ENCODE assay signal across 1 cellular context in the genomic region with DNA sequence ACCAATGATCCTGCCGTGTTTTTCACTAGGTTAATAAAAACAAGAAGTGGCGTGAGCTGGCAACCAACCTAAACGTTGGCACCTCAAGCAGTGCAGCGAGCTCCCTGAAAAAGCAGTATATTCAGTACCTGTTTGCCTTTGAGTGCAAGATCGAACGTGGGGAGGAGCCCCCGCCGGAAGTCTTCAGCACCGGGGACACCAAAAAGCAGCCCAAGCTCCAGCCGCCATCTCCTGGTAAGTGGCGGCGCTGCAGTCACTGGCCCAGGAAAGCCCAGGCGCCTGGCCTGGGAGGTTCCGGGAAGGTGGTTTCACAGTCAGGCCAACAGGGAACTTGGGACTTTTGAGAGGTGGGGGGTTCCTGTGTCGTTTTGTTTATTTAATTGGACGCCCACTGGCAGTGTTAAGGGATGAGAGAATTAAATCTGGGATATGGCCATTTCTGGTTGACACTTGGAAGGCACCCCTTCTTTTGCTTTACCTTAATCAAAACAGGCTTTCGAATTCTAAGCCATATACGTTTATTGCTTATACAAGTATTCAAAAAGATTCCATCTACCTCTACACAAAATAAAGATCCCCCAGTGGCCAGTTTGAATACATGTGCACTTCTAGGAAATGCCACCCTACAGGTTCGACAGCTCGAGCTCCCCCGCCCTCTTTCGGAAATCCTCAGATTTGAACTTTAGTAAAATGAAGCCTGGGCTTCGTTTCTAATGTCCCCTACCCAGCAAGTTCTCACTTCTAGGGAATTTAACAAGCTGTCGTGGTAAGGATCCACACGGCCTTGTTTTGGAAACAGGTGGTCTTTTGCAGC.
TF ChIP-seq lines count a peak whose summit lies in the region.

No MANE protein-coding gene starts in this region.

TF ChIP-seq in HepG2, 621 proteins besides CTCF, POLR2A, EP300 and RAD21 (continued from another document and continues in another):
- TF ChIP-seq, protein P1, sequence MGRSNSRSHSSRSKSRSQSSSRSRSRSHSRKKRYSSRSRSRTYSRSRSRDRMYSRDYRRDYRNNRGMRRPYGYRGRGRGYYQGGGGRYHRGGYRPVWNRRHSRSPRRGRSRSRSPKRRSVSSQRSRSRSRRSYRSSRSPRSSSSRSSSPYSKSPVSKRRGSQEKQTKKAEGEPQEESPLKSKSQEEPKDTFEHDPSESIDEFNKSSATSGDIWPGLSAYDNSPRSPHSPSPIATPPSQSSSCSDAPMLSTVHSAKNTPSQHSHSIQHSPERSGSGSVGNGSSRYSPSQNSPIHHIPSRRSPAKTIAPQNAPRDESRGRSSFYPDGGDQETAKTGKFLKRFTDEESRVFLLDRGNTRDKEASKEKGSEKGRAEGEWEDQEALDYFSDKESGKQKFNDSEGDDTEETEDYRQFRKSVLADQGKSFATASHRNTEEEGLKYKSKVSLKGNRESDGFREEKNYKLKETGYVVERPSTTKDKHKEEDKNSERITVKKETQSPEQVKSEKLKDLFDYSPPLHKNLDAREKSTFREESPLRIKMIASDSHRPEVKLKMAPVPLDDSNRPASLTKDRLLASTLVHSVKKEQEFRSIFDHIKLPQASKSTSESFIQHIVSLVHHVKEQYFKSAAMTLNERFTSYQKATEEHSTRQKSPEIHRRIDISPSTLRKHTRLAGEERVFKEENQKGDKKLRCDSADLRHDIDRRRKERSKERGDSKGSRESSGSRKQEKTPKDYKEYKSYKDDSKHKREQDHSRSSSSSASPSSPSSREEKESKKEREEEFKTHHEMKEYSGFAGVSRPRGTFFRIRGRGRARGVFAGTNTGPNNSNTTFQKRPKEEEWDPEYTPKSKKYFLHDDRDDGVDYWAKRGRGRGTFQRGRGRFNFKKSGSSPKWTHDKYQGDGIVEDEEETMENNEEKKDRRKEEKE (IDR thresholded peaks at IDR 0.05), result no peak
- TF ChIP-seq ZNF891 (CRISPR knock-in tag; IDR thresholded peaks at IDR 0.05), result peak; percentile 15; the same call in 1 of the 2 replicates
- peak; percentile 41; the same call in 1 of the 2 replicates for TF ChIP-seq PHF21A (CRISPR knock-in tag; IDR thresholded peaks at IDR 0.05)
- no peak for TF ChIP-seq KAT2B (IDR thresholded peaks at IDR 0.05; ENCODE audit: borderline replicate concordance, low read depth, low read length)
- no peak for TF ChIP-seq DR1 (CRISPR knock-in tag; IDR thresholded peaks at IDR 0.05)
- TF ChIP-seq, protein P2, sequence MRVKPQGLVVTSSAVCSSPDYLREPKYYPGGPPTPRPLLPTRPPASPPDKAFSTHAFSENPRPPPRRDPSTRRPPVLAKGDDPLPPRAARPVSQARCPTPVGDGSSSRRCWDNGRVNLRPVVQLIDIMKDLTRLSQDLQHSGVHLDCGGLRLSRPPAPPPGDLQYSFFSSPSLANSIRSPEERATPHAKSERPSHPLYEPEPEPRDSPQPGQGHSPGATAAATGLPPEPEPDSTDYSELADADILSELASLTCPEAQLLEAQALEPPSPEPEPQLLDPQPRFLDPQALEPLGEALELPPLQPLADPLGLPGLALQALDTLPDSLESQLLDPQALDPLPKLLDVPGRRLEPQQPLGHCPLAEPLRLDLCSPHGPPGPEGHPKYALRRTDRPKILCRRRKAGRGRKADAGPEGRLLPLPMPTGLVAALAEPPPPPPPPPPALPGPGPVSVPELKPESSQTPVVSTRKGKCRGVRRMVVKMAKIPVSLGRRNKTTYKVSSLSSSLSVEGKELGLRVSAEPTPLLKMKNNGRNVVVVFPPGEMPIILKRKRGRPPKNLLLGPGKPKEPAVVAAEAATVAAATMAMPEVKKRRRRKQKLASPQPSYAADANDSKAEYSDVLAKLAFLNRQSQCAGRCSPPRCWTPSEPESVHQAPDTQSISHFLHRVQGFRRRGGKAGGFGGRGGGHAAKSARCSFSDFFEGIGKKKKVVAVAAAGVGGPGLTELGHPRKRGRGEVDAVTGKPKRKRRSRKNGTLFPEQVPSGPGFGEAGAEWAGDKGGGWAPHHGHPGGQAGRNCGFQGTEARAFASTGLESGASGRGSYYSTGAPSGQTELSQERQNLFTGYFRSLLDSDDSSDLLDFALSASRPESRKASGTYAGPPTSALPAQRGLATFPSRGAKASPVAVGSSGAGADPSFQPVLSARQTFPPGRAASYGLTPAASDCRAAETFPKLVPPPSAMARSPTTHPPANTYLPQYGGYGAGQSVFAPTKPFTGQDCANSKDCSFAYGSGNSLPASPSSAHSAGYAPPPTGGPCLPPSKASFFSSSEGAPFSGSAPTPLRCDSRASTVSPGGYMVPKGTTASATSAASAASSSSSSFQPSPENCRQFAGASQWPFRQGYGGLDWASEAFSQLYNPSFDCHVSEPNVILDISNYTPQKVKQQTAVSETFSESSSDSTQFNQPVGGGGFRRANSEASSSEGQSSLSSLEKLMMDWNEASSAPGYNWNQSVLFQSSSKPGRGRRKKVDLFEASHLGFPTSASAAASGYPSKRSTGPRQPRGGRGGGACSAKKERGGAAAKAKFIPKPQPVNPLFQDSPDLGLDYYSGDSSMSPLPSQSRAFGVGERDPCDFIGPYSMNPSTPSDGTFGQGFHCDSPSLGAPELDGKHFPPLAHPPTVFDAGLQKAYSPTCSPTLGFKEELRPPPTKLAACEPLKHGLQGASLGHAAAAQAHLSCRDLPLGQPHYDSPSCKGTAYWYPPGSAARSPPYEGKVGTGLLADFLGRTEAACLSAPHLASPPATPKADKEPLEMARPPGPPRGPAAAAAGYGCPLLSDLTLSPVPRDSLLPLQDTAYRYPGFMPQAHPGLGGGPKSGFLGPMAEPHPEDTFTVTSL (CRISPR knock-in tag; IDR thresholded peaks at IDR 0.05; ENCODE audit: borderline replicate concordance), result no peak
- TF ChIP-seq ARID2 (CRISPR knock-in tag; IDR thresholded peaks at IDR 0.05; ENCODE audit: borderline replicate concordance), result no peak
- TF ChIP-seq SETDB1 (CRISPR knock-in tag; IDR thresholded peaks at IDR 0.05; ENCODE audit: borderline replicate concordance), result no peak
- TF ChIP-seq, protein P3, sequence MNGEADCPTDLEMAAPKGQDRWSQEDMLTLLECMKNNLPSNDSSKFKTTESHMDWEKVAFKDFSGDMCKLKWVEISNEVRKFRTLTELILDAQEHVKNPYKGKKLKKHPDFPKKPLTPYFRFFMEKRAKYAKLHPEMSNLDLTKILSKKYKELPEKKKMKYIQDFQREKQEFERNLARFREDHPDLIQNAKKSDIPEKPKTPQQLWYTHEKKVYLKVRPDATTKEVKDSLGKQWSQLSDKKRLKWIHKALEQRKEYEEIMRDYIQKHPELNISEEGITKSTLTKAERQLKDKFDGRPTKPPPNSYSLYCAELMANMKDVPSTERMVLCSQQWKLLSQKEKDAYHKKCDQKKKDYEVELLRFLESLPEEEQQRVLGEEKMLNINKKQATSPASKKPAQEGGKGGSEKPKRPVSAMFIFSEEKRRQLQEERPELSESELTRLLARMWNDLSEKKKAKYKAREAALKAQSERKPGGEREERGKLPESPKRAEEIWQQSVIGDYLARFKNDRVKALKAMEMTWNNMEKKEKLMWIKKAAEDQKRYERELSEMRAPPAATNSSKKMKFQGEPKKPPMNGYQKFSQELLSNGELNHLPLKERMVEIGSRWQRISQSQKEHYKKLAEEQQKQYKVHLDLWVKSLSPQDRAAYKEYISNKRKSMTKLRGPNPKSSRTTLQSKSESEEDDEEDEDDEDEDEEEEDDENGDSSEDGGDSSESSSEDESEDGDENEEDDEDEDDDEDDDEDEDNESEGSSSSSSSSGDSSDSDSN (CRISPR knock-in tag; IDR thresholded peaks at IDR 0.05), result no peak
- no peak for TF ChIP-seq ETV6 (CRISPR knock-in tag; conservative IDR thresholded peaks at IDR 0.05)
- TF ChIP-seq RFX1 (IDR thresholded peaks at IDR 0.05), result no peak
- TF ChIP-seq NR1H2 (CRISPR knock-in tag; IDR thresholded peaks at IDR 0.05; ENCODE audit: borderline replicate concordance, low read depth), result no peak
- TF ChIP-seq ELF1 (CRISPR knock-in tag; IDR thresholded peaks at IDR 0.05), result peak; percentile 54; the same call in 1 of the 2 replicates
- TF ChIP-seq ZNF143 (CRISPR knock-in tag; IDR thresholded peaks at IDR 0.05), result no peak
- no peak; the same call in 1 of the 2 replicates for TF ChIP-seq MIER3 (CRISPR knock-in tag; IDR thresholded peaks at IDR 0.05; ENCODE audit: borderline replicate concordance)
- no peak for TF ChIP-seq MTF2 (CRISPR knock-in tag; IDR thresholded peaks at IDR 0.05; ENCODE audit: borderline replicate concordance)
- TF ChIP-seq SIN3B (IDR thresholded peaks at IDR 0.05; ENCODE audit: low read length), result 0 out of 2 replicates have a peak, but pooled peaks have one; percentile 29
- TF ChIP-seq RAD51 (IDR thresholded peaks at IDR 0.05; ENCODE audit: borderline replicate concordance), result no peak
- no peak for TF ChIP-seq ZNF431 (CRISPR knock-in tag; IDR thresholded peaks at IDR 0.05; ENCODE audit: borderline replicate concordance, low read depth)
- TF ChIP-seq IKZF4 (CRISPR knock-in tag; IDR thresholded peaks at IDR 0.05; ENCODE audit: borderline replicate concordance, low read depth, not compliant biosample characterization), result no peak
- no peak for TF ChIP-seq RBM22 (optimal IDR thresholded peaks at IDR 0.05; ENCODE audit: low read length)
- TF ChIP-seq ZNF12 (CRISPR knock-in tag; IDR thresholded peaks at IDR 0.05), result no peak
- TF ChIP-seq TBX3 (IDR thresholded peaks at IDR 0.05; ENCODE audit: borderline replicate concordance), result no peak
- no peak for TF ChIP-seq ZNF34 (CRISPR knock-in tag; IDR thresholded peaks at IDR 0.05; ENCODE audit: borderline replicate concordance)
- TF ChIP-seq, protein P4, sequence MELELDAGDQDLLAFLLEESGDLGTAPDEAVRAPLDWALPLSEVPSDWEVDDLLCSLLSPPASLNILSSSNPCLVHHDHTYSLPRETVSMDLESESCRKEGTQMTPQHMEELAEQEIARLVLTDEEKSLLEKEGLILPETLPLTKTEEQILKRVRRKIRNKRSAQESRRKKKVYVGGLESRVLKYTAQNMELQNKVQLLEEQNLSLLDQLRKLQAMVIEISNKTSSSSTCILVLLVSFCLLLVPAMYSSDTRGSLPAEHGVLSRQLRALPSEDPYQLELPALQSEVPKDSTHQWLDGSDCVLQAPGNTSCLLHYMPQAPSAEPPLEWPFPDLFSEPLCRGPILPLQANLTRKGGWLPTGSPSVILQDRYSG (CRISPR knock-in tag; IDR thresholded peaks at IDR 0.05), result no peak
- TF ChIP-seq TAF1 (CRISPR knock-in tag; IDR thresholded peaks at IDR 0.05), result no peak
- TF ChIP-seq GATA4 (IDR thresholded peaks at IDR 0.05; ENCODE audit: borderline replicate concordance, low read depth), result no peak
- TF ChIP-seq ZNF180 (CRISPR knock-in tag; IDR thresholded peaks at IDR 0.05; ENCODE audit: borderline replicate concordance, low read depth), result no peak
- TF ChIP-seq HHEX (CRISPR knock-in tag; IDR thresholded peaks at IDR 0.05), result no peak
- peak; percentile 56 for TF ChIP-seq MED1 (CRISPR knock-in tag; IDR thresholded peaks at IDR 0.05)
- TF ChIP-seq, protein P5, sequence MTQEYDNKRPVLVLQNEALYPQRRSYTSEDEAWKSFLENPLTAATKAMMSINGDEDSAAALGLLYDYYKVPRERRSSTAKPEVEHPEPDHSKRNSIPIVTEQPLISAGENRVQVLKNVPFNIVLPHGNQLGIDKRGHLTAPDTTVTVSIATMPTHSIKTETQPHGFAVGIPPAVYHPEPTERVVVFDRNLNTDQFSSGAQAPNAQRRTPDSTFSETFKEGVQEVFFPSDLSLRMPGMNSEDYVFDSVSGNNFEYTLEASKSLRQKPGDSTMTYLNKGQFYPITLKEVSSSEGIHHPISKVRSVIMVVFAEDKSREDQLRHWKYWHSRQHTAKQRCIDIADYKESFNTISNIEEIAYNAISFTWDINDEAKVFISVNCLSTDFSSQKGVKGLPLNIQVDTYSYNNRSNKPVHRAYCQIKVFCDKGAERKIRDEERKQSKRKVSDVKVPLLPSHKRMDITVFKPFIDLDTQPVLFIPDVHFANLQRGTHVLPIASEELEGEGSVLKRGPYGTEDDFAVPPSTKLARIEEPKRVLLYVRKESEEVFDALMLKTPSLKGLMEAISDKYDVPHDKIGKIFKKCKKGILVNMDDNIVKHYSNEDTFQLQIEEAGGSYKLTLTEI (CRISPR knock-in tag; conservative IDR thresholded peaks at IDR 0.05), result no peak
- TF ChIP-seq ZKSCAN5 (CRISPR knock-in tag; IDR thresholded peaks at IDR 0.05), result no peak
- TF ChIP-seq ZNF260 (CRISPR knock-in tag; IDR thresholded peaks at IDR 0.05; ENCODE audit: borderline replicate concordance, low read depth), result no peak
- no peak for TF ChIP-seq FLYWCH1 (CRISPR knock-in tag; IDR thresholded peaks at IDR 0.05)
- no peak for TF ChIP-seq HNRNPLL (IDR thresholded peaks at IDR 0.05; ENCODE audit: low read depth, low read length, poor library complexity, severe bottlenecking)
- no peak for TF ChIP-seq XBP1 (CRISPR knock-in tag; IDR thresholded peaks at IDR 0.05)
- no peak for TF ChIP-seq ZBTB8A (CRISPR knock-in tag; IDR thresholded peaks at IDR 0.05; ENCODE audit: borderline replicate concordance, low read depth)
- TF ChIP-seq KAT8 (CRISPR knock-in tag; IDR thresholded peaks at IDR 0.05), result no peak; the same call in 1 of the 2 replicates
- TF ChIP-seq ZNF430 (CRISPR knock-in tag; IDR thresholded peaks at IDR 0.05), result no peak
- TF ChIP-seq CREM (IDR thresholded peaks at IDR 0.05), result no peak
- TF ChIP-seq CREM (CRISPR knock-in tag; IDR thresholded peaks at IDR 0.05), result no peak
- peak; percentile 66; the same call in 1 of the 2 replicates for TF ChIP-seq ZNF501 (CRISPR knock-in tag; IDR thresholded peaks at IDR 0.05)
- no peak for TF ChIP-seq HMG20A (CRISPR knock-in tag; IDR thresholded peaks at IDR 0.05; ENCODE audit: borderline replicate concordance)
- TF ChIP-seq ZNF234 (CRISPR knock-in tag; conservative IDR thresholded peaks at IDR 0.05), result no peak
- TF ChIP-seq RXRA (CRISPR knock-in tag; IDR thresholded peaks at IDR 0.05), result no peak
- TF ChIP-seq ZNF674 (CRISPR knock-in tag; IDR thresholded peaks at IDR 0.05; ENCODE audit: low read depth), result no peak
- no peak for TF ChIP-seq ZFP36L1 (CRISPR knock-in tag; IDR thresholded peaks at IDR 0.05)
- TF ChIP-seq ZNF776 (CRISPR knock-in tag; IDR thresholded peaks at IDR 0.05), result no peak; the same call in 1 of the 2 replicates
- TF ChIP-seq, protein P6, sequence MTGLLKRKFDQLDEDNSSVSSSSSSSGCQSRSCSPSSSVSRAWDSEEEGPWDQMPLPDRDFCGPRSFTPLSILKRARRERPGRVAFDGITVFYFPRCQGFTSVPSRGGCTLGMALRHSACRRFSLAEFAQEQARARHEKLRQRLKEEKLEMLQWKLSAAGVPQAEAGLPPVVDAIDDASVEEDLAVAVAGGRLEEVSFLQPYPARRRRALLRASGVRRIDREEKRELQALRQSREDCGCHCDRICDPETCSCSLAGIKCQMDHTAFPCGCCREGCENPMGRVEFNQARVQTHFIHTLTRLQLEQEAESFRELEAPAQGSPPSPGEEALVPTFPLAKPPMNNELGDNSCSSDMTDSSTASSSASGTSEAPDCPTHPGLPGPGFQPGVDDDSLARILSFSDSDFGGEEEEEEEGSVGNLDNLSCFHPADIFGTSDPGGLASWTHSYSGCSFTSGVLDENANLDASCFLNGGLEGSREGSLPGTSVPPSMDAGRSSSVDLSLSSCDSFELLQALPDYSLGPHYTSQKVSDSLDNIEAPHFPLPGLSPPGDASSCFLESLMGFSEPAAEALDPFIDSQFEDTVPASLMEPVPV (CRISPR knock-in tag; IDR thresholded peaks at IDR 0.05), result no peak
- no peak for TF ChIP-seq FOXC1 (CRISPR knock-in tag; IDR thresholded peaks at IDR 0.05; ENCODE audit: borderline replicate concordance)
- no peak for TF ChIP-seq ZBTB7A (CRISPR knock-in tag; IDR thresholded peaks at IDR 0.05)
- no peak for TF ChIP-seq HNRNPUL1 (IDR thresholded peaks at IDR 0.05; ENCODE audit: low read depth, low read length)
- TF ChIP-seq, protein P7, sequence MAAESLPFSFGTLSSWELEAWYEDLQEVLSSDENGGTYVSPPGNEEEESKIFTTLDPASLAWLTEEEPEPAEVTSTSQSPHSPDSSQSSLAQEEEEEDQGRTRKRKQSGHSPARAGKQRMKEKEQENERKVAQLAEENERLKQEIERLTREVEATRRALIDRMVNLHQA (CRISPR knock-in tag; IDR thresholded peaks at IDR 0.05), result no peak
- TF ChIP-seq ZNF225 (CRISPR knock-in tag; IDR thresholded peaks at IDR 0.05), result no peak
- TF ChIP-seq MTF1 (CRISPR knock-in tag; IDR thresholded peaks at IDR 0.05), result no peak
